Comparison of ENCODE assay signal across 23 cellular contexts in genomic region chr17:40456396-40456951, GRCh38. TPM values are rescaled to one million over a fixed set of nuclear protein-coding genes. Genes with fewer than 3 reads are reported as not detected.
DNase-seq lines count a peak whose midpoint lies in the region; ATAC-seq and TF ChIP-seq lines count a peak whose summit lies in the region.
"Had no signal": no experiment of that assay in that cellular context is flagged by ENCODE, and none has a peak within 500 bp of the region (broad histone marks: within the 10 kb centered on the region; RNA-seq: fewer than 3 reads in every experiment).

No MANE protein-coding gene starts in this region.

- CTCF ChIA-PET in AG04450 (lab: Charles Lee), result interaction anchor here (0.5 to 1.8 kb wide), 6 partner anchors 15 to 103 kb away, joined by 3 to 5 read pairs (median 4); no protein-coding TSS in a partner anchor

- ATAC-seq in HG02623 (IDR thresholded peaks at IDR 0.05; ENCODE audit: unreplicated experiment), result no peak
- ATAC-seq: effector memory CD8-positive, alpha-beta T cell had no signal

- no peaks in the 10 kb centered on the region for H3K9me3 Mint-ChIP-seq in endothelial cell (ENCODE audit: unreplicated experiment)
- H3K9me3 Mint-ChIP-seq: activated naive CD4-positive, alpha-beta T cell treated with anti-CD3 and anti-CD28 coated beads, Interleukin-2, amount 10 ng/mL, durations not matched to agents 7 days and 5 days; CD4-positive, alpha-beta T cell; effector memory CD8-positive, alpha-beta T cell had no signal

- H4K20me1 ChIP-seq in hepatocyte (ENCODE audit: insufficient read depth, poor library complexity, severe bottlenecking) (no peaks in the 10 kb centered on the region), smooth muscle cell (ENCODE audit: low read depth) (peaks cover 17% of the 10 kb centered on the region)

- H3K4me2 ChIP-seq in hepatocyte (no peak overlapping the region), smooth muscle cell (no peak overlapping the region)

- H3K36me3 ChIP-seq in hepatocyte (replicated peaks; ENCODE audit: insufficient read depth, low read depth) (no peaks in the 10 kb centered on the region), spleen (peaks cover 0 to 72% (median 33%) of the 10 kb centered on the region in 6 donors), smooth muscle cell (ENCODE audit: low read depth) (no peaks in the 10 kb centered on the region)

- no peak overlapping the region for H3K9ac ChIP-seq in smooth muscle cell (ENCODE audit: low read depth)
- H3K9ac ChIP-seq: SK-N-SH had no signal

- no peaks in the 10 kb centered on the region for H3K9me2 ChIP-seq in hepatocyte (replicated peaks; ENCODE audit: insufficient read depth)
- H3K9me2 ChIP-seq: SK-N-SH had no signal

- H3K9me3 ChIP-seq in AG04450 (ENCODE audit: control insufficient read depth, insufficient read depth, low read length) (no peaks in the 10 kb centered on the region), hepatocyte (ENCODE audit: low read depth) (no peaks in the 10 kb centered on the region), spleen (no peaks in the 10 kb centered on the region), smooth muscle cell (replicated peaks; ENCODE audit: low read depth) (no peaks in the 10 kb centered on the region)
- H3K9me3 ChIP-seq: SK-N-SH, testis had no signal

- TF ChIP-seq POLR2A in spleen (IDR thresholded peaks at IDR 0.05), result no peak

- no peak for TF ChIP-seq CTCF in AG04450 (IDR thresholded peaks at IDR 0.05; ENCODE audit: low read depth, low read length)
- TF ChIP-seq CTCF in endothelial cell (IDR thresholded peaks at IDR 0.05; ENCODE audit: unreplicated experiment), result no peak
- no peak for TF ChIP-seq CTCF in hepatocyte (IDR thresholded peaks at IDR 0.05; ENCODE audit: poor library complexity)
- no peak for TF ChIP-seq CTCF in spleen (IDR thresholded peaks at IDR 0.05 in 8 of 11, conservative IDR thresholded peaks at IDR 0.05 in 3 of 11)
- no peak for TF ChIP-seq CTCF in smooth muscle cell (IDR thresholded peaks at IDR 0.05; ENCODE audit: borderline replicate concordance, insufficient read depth, poor library complexity, severe bottlenecking)

- DNase-seq in AG04450 (ENCODE audit: low read depth, low spot score) (no peak), endothelial cell (ENCODE audit: low spot score) (no peak), hepatocyte (ENCODE audit: low spot score) (no peak), spleen (no peak), NCI-H1105 (lab: John Stamatoyannopoulos, UW) (no peak), smooth muscle cell (lab: John Stamatoyannopoulos, UW; ENCODE audit: unreplicated experiment) (no peak)
- DNase-seq in activated CD4-positive, alpha-beta T cell treated with anti-CD3 and anti-CD28 coated beads, Interleukin-2, amount 50 U/mL, for 4 hours, result no peak
- DNase-seq: activated CD8-positive, alpha-beta memory T cell treated with anti-CD3 and anti-CD28 coated beads, Interleukin-2, amount 50 U/mL, for 4 hours; activated naive CD4-positive, alpha-beta T cell treated with anti-CD3 and anti-CD28 coated beads, Interleukin-2, amount 10 ng/mL, durations not matched to agents 7 days and 5 days; CD4-positive, alpha-beta T cell; DMS79 treated with DMSO at 0.1 percent for 48 hours; effector memory CD8-positive, alpha-beta T cell; mesendoderm; NCI-H526 treated with DMSO at 0.1 percent for 48 hours; OCI-M1; retina; SK-N-SH; stimulated activated CD4-positive, alpha-beta T cell treated with anti-CD3 and anti-CD28 coated beads, Interleukin-2, amount 100 ng/mL, for 24 hours; testis had no signal

- peak overlapping the region; percentile 44 for H3K4me3 Mint-ChIP-seq in endothelial cell (ENCODE audit: unreplicated experiment)
- H3K4me3 Mint-ChIP-seq: activated naive CD4-positive, alpha-beta T cell treated with anti-CD3 and anti-CD28 coated beads, Interleukin-2, amount 10 ng/mL, durations not matched to agents 7 days and 5 days; CD4-positive, alpha-beta T cell; effector memory CD8-positive, alpha-beta T cell had no signal

- H3K27ac Mint-ChIP-seq in endothelial cell (ENCODE audit: unreplicated experiment), result no peak overlapping the region
- H3K27ac Mint-ChIP-seq: activated naive CD4-positive, alpha-beta T cell treated with anti-CD3 and anti-CD28 coated beads, Interleukin-2, amount 10 ng/mL, durations not matched to agents 7 days and 5 days; CD4-positive, alpha-beta T cell had no signal

- H3K27ac ChIP-seq in AG04450 (ENCODE audit: low read depth, low read length), result peak overlapping the region; percentile 65
- H3K27ac ChIP-seq in hepatocyte, result peak overlapping the region; percentile 86
- peak overlapping the region in 7 of 8 donors; percentile 3 to 67 (median 36) for H3K27ac ChIP-seq in spleen
- H3K27ac ChIP-seq in smooth muscle cell (ENCODE audit: low read depth), result no peak overlapping the region
- H3K27ac ChIP-seq: cardiac muscle cell had no signal

- POLR2A ChIA-PET in AG04450 (lab: Yijun Ruan, JAX), result interaction anchor here (0.7 to 1.7 kb wide), 3 partner anchors 14 to 95 kb away, joined by 6 to 9 read pairs (median 8); no protein-coding TSS in a partner anchor

- WGBS in hepatocyte (ENCODE audit: low lambda C conversion rate, missing lambda C conversion rate), result 95% methylated on average over 16 of the region's 16 CpGs
- WGBS in spleen, 5 donors, result 56 to 86% (median 80%) methylated on average over 13 to 16 of the region's 16 CpGs
- WGBS in smooth muscle cell (ENCODE audit: low lambda C conversion rate), result 97% methylated on average over 16 of the region's 16 CpGs

- peaks cover 3% of the 10 kb centered on the region for H3K27me3 Mint-ChIP-seq in endothelial cell (ENCODE audit: unreplicated experiment)
- H3K27me3 Mint-ChIP-seq: CD4-positive, alpha-beta T cell; effector memory CD8-positive, alpha-beta T cell had no signal

- H3K4me1 Mint-ChIP-seq in endothelial cell (ENCODE audit: unreplicated experiment), result peaks cover 59% of the 10 kb centered on the region

- H3K4me3 ChIP-seq in AG04450 (ENCODE audit: low read depth, low read length) (no peak overlapping the region), hepatocyte (no peak overlapping the region), spleen (no peak overlapping the region), smooth muscle cell (no peak overlapping the region)
- H3K4me3 ChIP-seq: cardiac muscle cell, testis had no signal

- H3K4me1 ChIP-seq in hepatocyte (ENCODE audit: insufficient read depth), result peaks cover 47% of the 10 kb centered on the region
- peaks cover 3 to 95% (median 44%) of the 10 kb centered on the region in 6 donors for H3K4me1 ChIP-seq in spleen
- peaks cover 11% of the 10 kb centered on the region for H3K4me1 ChIP-seq in smooth muscle cell (ENCODE audit: low read depth)

- H3K27me3 ChIP-seq in AG04450 (ENCODE audit: control insufficient read depth, insufficient read depth, low read length) (no peaks in the 10 kb centered on the region), hepatocyte (no peaks in the 10 kb centered on the region), spleen (replicated peaks in 1 of 7) (no peaks in the 10 kb centered on the region), smooth muscle cell (ENCODE audit: low read depth) (no peaks in the 10 kb centered on the region)
- H3K27me3 ChIP-seq: cardiac muscle cell, testis had no signal

- H3K79me2 ChIP-seq in hepatocyte (peaks cover 4% of the 10 kb centered on the region), smooth muscle cell (ENCODE audit: low read depth) (no peaks in the 10 kb centered on the region)

- H3K36me3 Mint-ChIP-seq in endothelial cell (ENCODE audit: low read depth, unreplicated experiment), result peaks cover 54% of the 10 kb centered on the region

- no peak overlapping the region for H2AFZ ChIP-seq in hepatocyte
- no peak overlapping the region for H2AFZ ChIP-seq in smooth muscle cell (ENCODE audit: low read depth)

- intact Hi-C loops in spleen (cut with DNase I; ENCODE audit: low total_unique reads), result no loop called here

- H3F3A ChIP-seq in smooth muscle cell (ENCODE audit: low read depth), result no peaks in the 10 kb centered on the region

RNA-seq across cellular contexts. Expression of gene IGFBP4, which starts 13.2 kb away (rescaled TPM):
- 1,026 and 1,343 TPM in 2 replicates for polyA plus RNA-seq in AG04450 (2011; rRNA removed)
- polyA minus RNA-seq in AG04450 (2011; rRNA and poly(A)+ RNA removed), result 782 and 1,005 TPM in 2 replicates
- 1,531 TPM for total RNA-seq in endothelial cell (ENCODE audit: unreplicated experiment)
- total RNA-seq in hepatocyte, result 44.9 and 48.2 TPM in 2 replicates
- 149 and 183 TPM in 2 replicates for polyA plus RNA-seq in hepatocyte
- total RNA-seq in spleen, result 100 to 1,000 TPM; 287 to 537 (median 336) TPM
- 100 to 1,000 TPM in 2 of 3 donors, 10 to 100 TPM in 1; 49.3 to 131 (median 107) TPM for polyA plus RNA-seq in spleen
- 63.8 and 91.0 TPM in 2 replicates for total RNA-seq in smooth muscle cell
- 305 and 413 TPM in 2 replicates for polyA plus RNA-seq in smooth muscle cell

RNA-seq across cellular contexts. Expression of gene TOP2A, which starts 38.8 kb away (rescaled TPM):
- polyA plus RNA-seq in AG04450 (2011; rRNA removed), result 28.2 and 53.5 TPM in 2 replicates
- polyA minus RNA-seq in AG04450 (2011; rRNA and poly(A)+ RNA removed), result 12.0 and 28.1 TPM in 2 replicates
- 28.3 TPM for total RNA-seq in endothelial cell (ENCODE audit: unreplicated experiment)
- 36.9 and 37.4 TPM in 2 replicates for total RNA-seq in hepatocyte
- 19.3 and 21.3 TPM in 2 replicates for polyA plus RNA-seq in hepatocyte
- 10 to 100 TPM in 5 of 7 donors, 1 to 10 TPM in 2; 5.5 to 37.5 (median 14.4) TPM for total RNA-seq in spleen
- 10 to 100 TPM in 1 of 3 donors, 1 to 10 TPM in 2; 5.8 to 27.5 (median 8.1) TPM for polyA plus RNA-seq in spleen
- total RNA-seq in smooth muscle cell, result 42.3 and 45.5 TPM in 2 replicates
- 15.4 and 26.2 TPM in 2 replicates for polyA plus RNA-seq in smooth muscle cell

RNA-seq across cellular contexts. Expression of gene TNS4, which starts 44.9 kb away (rescaled TPM):
- polyA plus RNA-seq in AG04450 (2011; rRNA removed), result 0.07 and 0.10 TPM in 2 replicates
- 0.04 and 0.09 TPM in 2 replicates for polyA minus RNA-seq in AG04450 (2011; rRNA and poly(A)+ RNA removed)
- 0.08 TPM for total RNA-seq in endothelial cell (ENCODE audit: unreplicated experiment)
- not detected in 2 replicates for total RNA-seq in hepatocyte
- polyA plus RNA-seq in hepatocyte, result 0.07 TPM in 2 replicates
- total RNA-seq in spleen, result 1 to 10 TPM in 1 of 7 donors, under 1 TPM in 5, not detected in 1; 0.14 to 1.3 (median 0.41) TPM
- under 1 TPM; 0.15 to 0.45 (median 0.21) TPM for polyA plus RNA-seq in spleen
- 0.63 and 1.2 TPM in 2 replicates for total RNA-seq in smooth muscle cell
- 0.13 and 3.3 TPM in 2 replicates for polyA plus RNA-seq in smooth muscle cell
- total RNA-seq: A673, cardiac muscle cell had no signal
- polyA plus RNA-seq: cardiac muscle cell, neural cell, SK-N-SH had no signal
